24 cellular contexts compared by ENCODE assay signal in the genomic region with DNA sequence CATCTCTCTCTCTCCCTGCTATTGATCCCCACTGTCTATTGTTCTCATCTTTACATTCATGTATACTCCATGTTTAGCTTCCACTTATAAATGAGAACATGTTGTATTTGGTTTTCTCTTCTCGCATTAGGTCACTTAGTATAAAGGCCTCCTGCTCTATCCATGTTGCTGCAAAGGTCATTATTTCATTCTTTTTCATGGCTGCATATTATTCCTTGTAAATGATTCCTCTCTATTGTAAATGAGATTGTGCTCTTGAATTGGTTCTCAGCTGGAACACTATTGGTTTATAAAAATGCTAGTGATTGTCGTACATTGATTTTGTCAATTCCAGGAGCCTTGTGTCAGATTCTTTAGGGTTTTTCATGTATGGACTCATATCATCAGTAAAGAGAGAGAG. TPM values are rescaled to one million over a fixed set of nuclear protein-coding genes. Genes with fewer than 3 reads are reported as not detected.
DNase-seq lines count a peak whose midpoint lies in the region; ATAC-seq, FAIRE-seq and TF ChIP-seq lines count a peak whose summit lies in the region.
"Had no signal": no experiment of that assay in that cellular context is flagged by ENCODE, and none has a peak within 500 bp of the region (broad histone marks: within the 10 kb centered on the region; RNA-seq: fewer than 3 reads in every experiment).

No MANE protein-coding gene starts in this region.

- FAIRE-seq in GM12892 (lab: Jason Lieb, UNC) (peak; percentile 27), K562 (lab: Jason Lieb, UNC) (no peak)
- FAIRE-seq: A204.1, D721Med, G401.6 had no signal

- H4K20me1 ChIP-seq in K562 (replicated peaks; ENCODE audit: control insufficient read depth, insufficient read depth, low read length) = no peaks in the 10 kb centered on the region
- H4K20me1 ChIP-seq: BLaER1 had no signal

- H3K27me3 Mint-ChIP-seq in CD4-positive, alpha-beta memory T cell = no peaks in the 10 kb centered on the region
- H3K27me3 Mint-ChIP-seq: CD4-positive, CD25-positive, alpha-beta regulatory T cell had no signal

- H3K9me3 Mint-ChIP-seq in CD4-positive, alpha-beta memory T cell = peaks cover 0 to 10% (median 5%) of the 10 kb centered on the region in 8 donors

- peaks cover 3 to 8% of the 10 kb centered on the region in 2 donors for H3K36me3 Mint-ChIP-seq in CD4-positive, alpha-beta memory T cell
- H3K36me3 Mint-ChIP-seq: CD8-positive, alpha-beta T cell had no signal

- H3K27ac ChIP-seq in HEK293 (ENCODE audit: extremely low read depth, low read depth, low read length) (no peak overlapping the region), K562 (ENCODE audit: extremely low read depth, low read depth, low read length) (no peak overlapping the region), Peyer's patch (no peak overlapping the region)
- no peak overlapping the region for H3K27ac ChIP-seq in CD4-positive, alpha-beta memory T cell (ENCODE audit: low read depth, low read length)
- H3K27ac ChIP-seq: BLaER1 had no signal

- POLR2A ChIA-PET in HEK293 (lab: Yijun Ruan, JAX) = no interaction called here
- POLR2A ChIA-PET in K562 (lab: Yijun Ruan, JAX) = no interaction called here
- POLR2A ChIA-PET in CD4-positive, alpha-beta memory T cell (lab: Charles Lee; ENCODE audit: partially characterized antibody) = no interaction called here

- DNase-seq in GM12892 (ENCODE audit: insufficient read length) (no peak), K562 (ENCODE audit: extremely low read depth in 1 of 4, low spot score in 3 of 4) (no peak), Peyer's patch (no peak), RPMI8226 (no peak)
- no peak for DNase-seq in CD4-positive, alpha-beta memory T cell
- DNase-seq: 8988T; ACHN; BE2C; C1 segment of cervical spinal cord; Caco-2; Calu3; CD4-positive, CD25-positive, alpha-beta regulatory T cell; CD8-positive, alpha-beta T cell; DMS79 treated with DMSO at 0.1 percent for 48 hours; GF-D8 had no signal

- ATAC-seq in K562 (no peak), HG03139 (IDR thresholded peaks at IDR 0.05; ENCODE audit: unreplicated experiment) (no peak)
- ATAC-seq: CD8-positive, alpha-beta T cell had no signal

- H3K9ac ChIP-seq in K562 (ENCODE audit: insufficient read depth in 1 of 2, low read depth in 2 of 2, low read length in 2 of 2) = no peak overlapping the region
- H3K9ac ChIP-seq: BLaER1 had no signal

- TF ChIP-seq CTCF in HEK293 (tag by site-specific recombination; IDR thresholded peaks at IDR 0.05) (no peak), K562 (IDR thresholded peaks at IDR 0.05 in 2 of 3, conservative IDR thresholded peaks at IDR 0.05 in 1 of 3; ENCODE audit: insufficient read depth in 2 of 3, low read depth in 1 of 3, low read length in 3 of 3) (no peak), Peyer's patch (IDR thresholded peaks at IDR 0.05) (no peak)

- H3K4me3 ChIP-seq in HEK293 (ENCODE audit: low read depth, low read length) (no peak overlapping the region), K562 (no peak overlapping the region), Peyer's patch (no peak overlapping the region)
- no peak overlapping the region for H3K4me3 ChIP-seq in CD4-positive, alpha-beta memory T cell (ENCODE audit: low read length in 2 of 2)
- H3K4me3 ChIP-seq: BLaER1 had no signal

- H3K9me3 ChIP-seq in HEK293 (ENCODE audit: control insufficient read depth, insufficient read depth, low read depth, low read length) = no peaks in the 10 kb centered on the region
- no peaks in the 10 kb centered on the region for H3K9me3 ChIP-seq in K562 (replicated peaks; ENCODE audit: control insufficient read depth, insufficient read depth, low read depth, low read length)
- no peaks in the 10 kb centered on the region for H3K9me3 ChIP-seq in CD4-positive, alpha-beta memory T cell (ENCODE audit: control insufficient read depth in 1 of 2, low read length in 2 of 2)
- H3K9me3 ChIP-seq in Peyer's patch = no peaks in the 10 kb centered on the region
- H3K9me3 ChIP-seq: BE2C had no signal

- in situ Hi-C loops in K562 (cut with MboI) = no loop called here

- H2AFZ ChIP-seq in K562 (ENCODE audit: low read depth, low read length) = no peak overlapping the region

- no peak overlapping the region for H3K4me3 Mint-ChIP-seq in CD4-positive, alpha-beta memory T cell
- H3K4me3 Mint-ChIP-seq: CD14-positive monocyte; CD4-positive, CD25-positive, alpha-beta regulatory T cell; CD8-positive, alpha-beta T cell had no signal

- peaks cover 0 to 31% of the 10 kb centered on the region in 2 experiments; a peak in 2 of 3 replicates for H3K36me3 ChIP-seq in HEK293 (ENCODE audit: control insufficient read depth in 2 of 2, insufficient read depth in 1 of 2, low read length in 2 of 2)
- peaks cover 62% of the 10 kb centered on the region for H3K36me3 ChIP-seq in K562 (ENCODE audit: control insufficient read depth, insufficient read depth, low read length)
- H3K36me3 ChIP-seq in CD4-positive, alpha-beta memory T cell (ENCODE audit: insufficient read depth, low read length) = no peaks in the 10 kb centered on the region
- no peaks in the 10 kb centered on the region for H3K36me3 ChIP-seq in Peyer's patch

- no TSS peak for BruUV-seq in K562 (replicated peaks; lab: Mats Ljungman, UMichigan)

- H3K27me3 ChIP-seq in K562 (ENCODE audit: control insufficient read depth in 2 of 2, insufficient read depth in 2 of 2, low read length in 2 of 2) (no peaks in the 10 kb centered on the region), Peyer's patch (no peaks in the 10 kb centered on the region)
- no peaks in the 10 kb centered on the region for H3K27me3 ChIP-seq in CD4-positive, alpha-beta memory T cell (ENCODE audit: insufficient read depth, low read length)
- H3K27me3 ChIP-seq: BE2C, BLaER1 had no signal

- CTCF ChIA-PET in HEK293 (lab: Yijun Ruan, JAX) = no interaction called here
- CTCF ChIA-PET in K562 (lab: Yijun Ruan, JAX; ENCODE audit: low intra/inter-chr PET ratio) = no interaction called here
- CTCF ChIA-PET in CD4-positive, alpha-beta memory T cell (lab: Charles Lee; ENCODE audit: partially characterized antibody) = no interaction called here

- intact Hi-C loops in K562 (cut with micrococcal nuclease) = no loop called here
- intact Hi-C loops in CD4-positive, alpha-beta memory T cell (cut with micrococcal nuclease) = no loop called here

- H3K79me2 ChIP-seq in K562 (ENCODE audit: control insufficient read depth, insufficient read depth, low read length) = peaks cover 4% of the 10 kb centered on the region; the same call in 2 of the 3 replicates

- TF ChIP-seq RAD21 in K562 (CRISPR knock-in tag; conservative IDR thresholded peaks at IDR 0.05 in 1 of 2, IDR thresholded peaks at IDR 0.05 in 1 of 2) = no peak

- WGBS in K562 (ENCODE audit: insufficient coverage, low coverage, missing lambda C conversion rate) = 95% methylated on average over 2 of the region's 2 CpGs

- H3K9me1 ChIP-seq in K562 (ENCODE audit: control insufficient read depth, insufficient read depth, low read length) = no peaks in the 10 kb centered on the region

- H3K4me2 ChIP-seq in K562 (ENCODE audit: insufficient read depth, low read length) = no peak overlapping the region
- H3K4me2 ChIP-seq: BLaER1 had no signal

- peaks cover 0 to 4% (median 0%) of the 10 kb centered on the region in 4 donors for H3K4me1 Mint-ChIP-seq in CD4-positive, alpha-beta memory T cell
- H3K4me1 Mint-ChIP-seq: CD14-positive monocyte had no signal

- no peak for TF ChIP-seq POLR2A in GM12892 (IDR thresholded peaks at IDR 0.05; ENCODE audit: low read depth, low read length)
- TF ChIP-seq POLR2A in K562 (conservative IDR thresholded peaks at IDR 0.05) = no peak
- no peak for TF ChIP-seq POLR2A in Peyer's patch (IDR thresholded peaks at IDR 0.05)

- no peak for TF ChIP-seq EP300 in K562 (IDR thresholded peaks at IDR 0.05; ENCODE audit: low read length)

- no peak overlapping the region for H3K27ac Mint-ChIP-seq in CD4-positive, alpha-beta memory T cell
- H3K27ac Mint-ChIP-seq: CD4-positive, CD25-positive, alpha-beta regulatory T cell; CD8-positive, alpha-beta T cell had no signal

- no peaks in the 10 kb centered on the region for H3K4me1 ChIP-seq in HEK293 (ENCODE audit: control insufficient read depth, insufficient read depth, low read length)
- H3K4me1 ChIP-seq in K562 (replicated peaks in 1 of 2; ENCODE audit: control insufficient read depth in 2 of 2, insufficient read depth in 2 of 2, low read length in 2 of 2) = no peaks in the 10 kb centered on the region
- H3K4me1 ChIP-seq in CD4-positive, alpha-beta memory T cell (ENCODE audit: insufficient read depth, low read length) = no peaks in the 10 kb centered on the region
- no peaks in the 10 kb centered on the region for H3K4me1 ChIP-seq in Peyer's patch
- H3K4me1 ChIP-seq: BE2C, BLaER1, Caco-2 had no signal

RNA-seq across cellular contexts. Expression of a gene that starts 13.5 kb away (rescaled TPM):
- polyA plus RNA-seq in GM12892 (2012; ENCODE audit: missing spikeins) = 0.30 TPM
- not detected in 2 replicates for total RNA-seq in K562 (2011; cell fraction: chromatin; rRNA removed; ENCODE audit: low replicate concordance)
- total RNA-seq in K562 (2011; cell fraction: nucleolus; rRNA removed) = not detected in 2 replicates
- not detected in 2 replicates for total RNA-seq in K562 (2011; cell fraction: nucleoplasm; rRNA removed)
- total RNA-seq in K562 (2014; rRNA removed) (not detected in 2 replicates), K562 (2014; rRNA removed; fragmentation: Illumina TruSeq; extraction: Trizol) (not detected in 2 replicates), K562 (2015; rRNA removed; fragmentation: Illumina TruSeq; extraction: Trizol) (not detected in 2 replicates), K562 (2021) (not detected in 2 replicates), Peyer's patch (not detected)
- polyA plus RNA-seq in K562 (2011; rRNA removed) (not detected in 2 replicates), K562 (2014; fragmentation: Illumina TruSeq; extraction: Trizol) (not detected in 2 replicates), K562 (2014; fragmentation: Nextera tagmentation; extraction: Ambion mirVana) (under 1 TPM; 0.22 to 0.25 TPM), K562 (2014; rRNA removed) (not detected in 2 replicates)
- not detected in 2 replicates for polyA plus RNA-seq in K562 (2011; cell fraction: cytosol; rRNA removed)
- polyA plus RNA-seq in K562 (2011; cell fraction: nucleus; rRNA removed) = not detected in 2 replicates
- 0.12 and 0.15 TPM in 2 replicates for polyA plus RNA-seq in K562 (2012)
- not detected in 2 replicates for polyA minus RNA-seq in K562 (2011; rRNA and poly(A)+ RNA removed)
- polyA minus RNA-seq in K562 (2011; cell fraction: cytosol; rRNA and poly(A)+ RNA removed) = not detected in 2 replicates
- polyA minus RNA-seq in K562 (2011; cell fraction: nucleus; rRNA and poly(A)+ RNA removed) = not detected in 2 replicates
- total RNA-seq in CD4-positive, alpha-beta memory T cell = not detected
- not detected for polyA plus RNA-seq in CD4-positive, alpha-beta memory T cell
- total RNA-seq: A673; Caco-2; Calu3; CD4-positive, CD25-positive, alpha-beta regulatory T cell; CD8-positive, alpha-beta T cell had no signal
- polyA plus RNA-seq: AG04450; CD14-positive monocyte; CD4-positive, CD25-positive, alpha-beta regulatory T cell had no signal

RNA-seq across cellular contexts. Expression of a gene that starts 42.2 kb away (rescaled TPM):
- polyA plus RNA-seq in GM12892 (2012; ENCODE audit: missing spikeins) = 36.5 TPM
- total RNA-seq in K562 (2011; cell fraction: chromatin; rRNA removed; ENCODE audit: low replicate concordance) = 48.7 and 145 TPM in 2 replicates
- 27.3 and 34.2 TPM in 2 replicates for total RNA-seq in K562 (2011; cell fraction: nucleolus; rRNA removed)
- total RNA-seq in K562 (2011; cell fraction: nucleoplasm; rRNA removed) = 59.7 and 90.7 TPM in 2 replicates
- total RNA-seq in K562 (2014; rRNA removed) (62.6 and 71.9 TPM in 2 replicates), K562 (2014; rRNA removed; fragmentation: Illumina TruSeq; extraction: Trizol) (103 and 115 TPM in 2 replicates), K562 (2015; rRNA removed; fragmentation: Illumina TruSeq; extraction: Trizol) (87.5 and 88.8 TPM in 2 replicates), K562 (2021) (92.8 and 94.0 TPM in 2 replicates), Peyer's patch (10 to 100 TPM in 1 of 4 donors, 1 to 10 TPM in 3; 4.2 to 13.2 (median 6.3) TPM)
- polyA plus RNA-seq in K562 (2011; rRNA removed) (58.7 and 108 TPM in 2 replicates), K562 (2014; fragmentation: Illumina TruSeq; extraction: Trizol) (91.4 and 102 TPM in 2 replicates), K562 (2014; fragmentation: Nextera tagmentation; extraction: Ambion mirVana) (10 to 100 TPM; 63.9 to 70.9 TPM), K562 (2014; rRNA removed) (68.7 and 74.1 TPM in 2 replicates)
- polyA plus RNA-seq in K562 (2011; cell fraction: cytosol; rRNA removed) = 26.0 and 32.8 TPM in 2 replicates
- polyA plus RNA-seq in K562 (2011; cell fraction: nucleus; rRNA removed) = 29.3 and 30.2 TPM in 2 replicates
- 65.7 and 70.1 TPM in 2 replicates for polyA plus RNA-seq in K562 (2012)
- polyA minus RNA-seq in K562 (2011; rRNA and poly(A)+ RNA removed) = 67.6 and 79.8 TPM in 2 replicates
- polyA minus RNA-seq in K562 (2011; cell fraction: cytosol; rRNA and poly(A)+ RNA removed) = 19.7 and 38.1 TPM in 2 replicates
- polyA minus RNA-seq in K562 (2011; cell fraction: nucleus; rRNA and poly(A)+ RNA removed) = 40.3 and 46.8 TPM in 2 replicates
- 1 to 10 TPM in 1 of 2 experiments, under 1 TPM in 1; 1.00 to 1.7 TPM for total RNA-seq in CD4-positive, alpha-beta memory T cell
- polyA plus RNA-seq in CD4-positive, alpha-beta memory T cell = 1 to 10 TPM; 2.0 TPM
